8 cellular contexts compared by ENCODE assay signal in genomic region chr17:7380855-7381683, GRCh38. TPM values are rescaled to one million over a fixed set of nuclear protein-coding genes. Genes with fewer than 3 reads are reported as not detected.
DNase-seq lines count a peak whose midpoint lies in the region; ATAC-seq and TF ChIP-seq lines count a peak whose summit lies in the region.

TSS of gene TNK1 (plus strand) at chr17:7381089. CDS start at chr17:7382927, 1,838 bp downstream.

- POLR2A ChIA-PET in CD8-positive, alpha-beta memory T cell (lab: Charles Lee) = interaction anchor here (0.5 kb wide), 1 partner anchor 235 kb away, joined by 3 read pairs; no protein-coding TSS in a partner anchor

- no peak within 1 kb of the TSS for H3K4me3 ChIP-seq in CD8-positive, alpha-beta memory T cell (ENCODE audit: low read length)
- H3K4me3 ChIP-seq in RWPE2 (ENCODE audit: severe bottlenecking) = peak within 1 kb of the TSS; percentile 44

- peak within 1 kb of the TSS; percentile 9 for H3K27ac ChIP-seq in CD8-positive, alpha-beta memory T cell (ENCODE audit: low read depth, low read length)
- peak within 1 kb of the TSS; percentile 27 for H3K27ac ChIP-seq in RWPE2 (ENCODE audit: poor library complexity, severe bottlenecking)

- H3K36me3 ChIP-seq in CD8-positive, alpha-beta memory T cell (ENCODE audit: insufficient read depth, low read length) = no peaks in the 10 kb centered on the region
- H3K36me3 ChIP-seq in RWPE2 (ENCODE audit: low read depth) = peaks cover 13% of the 10 kb centered on the region; the same call in 1 of the 2 replicates

- ATAC-seq in RWPE2 (ENCODE audit: low read depth) (peak; percentile 71), HG03354 (IDR thresholded peaks at IDR 0.05; ENCODE audit: poor library complexity, severe bottlenecking, unreplicated experiment) (no peak), HG03442 (IDR thresholded peaks at IDR 0.05; ENCODE audit: unreplicated experiment) (no peak)

- TF ChIP-seq CTCF in RWPE2 (IDR thresholded peaks at IDR 0.05; ENCODE audit: poor library complexity, severe bottlenecking) (no peak), progenitor cell of endocrine pancreas (IDR thresholded peaks at IDR 0.05; ENCODE audit: unreplicated experiment) (no peak)

- peaks cover 12 to 16% (median 15%) of the 10 kb centered on the region in 3 donors for H3K4me1 Mint-ChIP-seq in CD8-positive, alpha-beta memory T cell
- peaks cover 9% of the 10 kb centered on the region for H3K4me1 Mint-ChIP-seq in progenitor cell of endocrine pancreas (ENCODE audit: low read depth)

- CTCF ChIA-PET in CD8-positive, alpha-beta memory T cell (lab: Charles Lee) = no interaction called here

- H3K27ac Mint-ChIP-seq in CD8-positive, alpha-beta memory T cell = peak within 1 kb of the TSS in 2 of 8 donors; percentile 20 to 33
- H3K27ac Mint-ChIP-seq in progenitor cell of endocrine pancreas = peak within 1 kb of the TSS; percentile 79

- H3K27me3 ChIP-seq in CD8-positive, alpha-beta memory T cell (ENCODE audit: insufficient read depth, low read length, poor library complexity, severe bottlenecking) = peaks cover 16% of the 10 kb centered on the region
- no peaks in the 10 kb centered on the region for H3K27me3 ChIP-seq in RWPE2 (ENCODE audit: insufficient read depth, poor library complexity, severe bottlenecking)

- no peaks in the 10 kb centered on the region for H3K9me3 ChIP-seq in CD8-positive, alpha-beta memory T cell (ENCODE audit: low read length)
- H3K9me3 ChIP-seq in RWPE2 (ENCODE audit: severe bottlenecking) = no peaks in the 10 kb centered on the region

- peaks cover 0 to 5% (median 2%) of the 10 kb centered on the region in 5 donors for H3K9me3 Mint-ChIP-seq in CD8-positive, alpha-beta memory T cell
- H3K9me3 Mint-ChIP-seq in progenitor cell of endocrine pancreas (ENCODE audit: low read depth) = peaks cover 5% of the 10 kb centered on the region

- peaks cover 13% of the 10 kb centered on the region for H3K4me1 ChIP-seq in CD8-positive, alpha-beta memory T cell (ENCODE audit: insufficient read depth, low read length)
- peaks cover 2% of the 10 kb centered on the region for H3K4me1 ChIP-seq in RWPE2 (ENCODE audit: insufficient read depth, poor library complexity, severe bottlenecking)

- intact Hi-C loops in cardiac septum (cut with DNase I) = no loop called here

- peak within 1 kb of the TSS in 2 of 7 donors; percentile 40 to 60 for H3K4me3 Mint-ChIP-seq in CD8-positive, alpha-beta memory T cell
- peak within 1 kb of the TSS; percentile 78 for H3K4me3 Mint-ChIP-seq in progenitor cell of endocrine pancreas (ENCODE audit: low read depth)

- peaks cover 25 to 46% of the 10 kb centered on the region in 2 donors for H3K27me3 Mint-ChIP-seq in CD8-positive, alpha-beta memory T cell
- peaks cover 37% of the 10 kb centered on the region for H3K27me3 Mint-ChIP-seq in progenitor cell of endocrine pancreas

- H3K36me3 Mint-ChIP-seq in CD8-positive, alpha-beta memory T cell = peaks cover 0 to 6% (median 1%) of the 10 kb centered on the region in 3 donors
- H3K36me3 Mint-ChIP-seq in progenitor cell of endocrine pancreas (ENCODE audit: insufficient read depth) = no peaks in the 10 kb centered on the region

- DNase-seq in CD8-positive, alpha-beta memory T cell = no peak
- DNase-seq in RWPE2 (ENCODE audit: low spot score) (no peak), cardiac septum (ENCODE audit: low spot score) (peak; percentile 79), progenitor cell of endocrine pancreas (ENCODE audit: low spot score, unreplicated experiment) (peak; percentile 33), DMS153 treated with DMSO at 0.1 percent for 48 hours (lab: John Stamatoyannopoulos, UW; ENCODE audit: unreplicated experiment) (no peak), Ammon's horn (ENCODE audit: low spot score) (no peak)

RNA-seq across cellular contexts. Expression of gene TNK1, which starts in this region (rescaled TPM):
- total RNA-seq in CD8-positive, alpha-beta memory T cell = 1 to 10 TPM; 4.4 to 5.8 TPM
- 3.1 TPM for polyA plus RNA-seq in CD8-positive, alpha-beta memory T cell
- total RNA-seq in cardiac septum = 2.0 TPM
- 9.1 and 13.4 TPM in 2 replicates for total RNA-seq in progenitor cell of endocrine pancreas

Comparison
In these comparisons a context has a peak if more than half of its experiments do, and no peak if none do; other contexts are left out.
1. DNase-seq: peak in cardiac septum (single experiment) and progenitor cell of endocrine pancreas (single experiment); none in CD8-positive, alpha-beta memory T cell (0 of 5), RWPE2 (single experiment), DMS153 treated with DMSO at 0.1 percent for 48 hours (single experiment) and Ammon's horn (single experiment).